Comparison of ENCODE assay signal across 33 cellular contexts in genomic region chrX:68872171-68872570, GRCh38.
"Had no signal": no experiment of that assay in that cellular context is flagged by ENCODE, and none has a peak within 500 bp of the region (broad histone marks: within the 10 kb centered on the region; RNA-seq: fewer than 3 reads in every experiment).

No MANE protein-coding gene starts in this region.

- H3K27me3 Mint-ChIP-seq: activated CD4-positive, alpha-beta T cell treated with anti-CD3 and anti-CD28 coated beads, Interleukin-2, amount 10 ng/mL, durations not matched to agents 24 days and 14 days; activated CD8-positive, alpha-beta T cell treated with anti-CD3 and anti-CD28 coated beads for 36 hours; activated naive CD4-positive, alpha-beta T cell treated with anti-CD3 and anti-CD28 coated beads, Interleukin-2, amount 50 U/mL, for 24 hours; activated naive CD8-positive, alpha-beta T cell treated with anti-CD3 and anti-CD28 coated beads, Interleukin-2, amount 10 ng/mL, durations not matched to agents 7 days and 5 days; activated T-helper 17 cell treated with anti-CD3 and anti-CD28 coated beads, Interleukin-2, amount 50 U/mL, for 72 hours; central memory CD8-positive, alpha-beta T cell; IgD-negative memory B cell had no signal

- H3K27me3 ChIP-seq: body of pancreas, MG63 had no signal

- ATAC-seq: activated CD8-positive, alpha-beta T cell treated with anti-CD3 and anti-CD28 coated beads for 36 hours; activated T-cell treated with anti-CD3 and anti-CD28 coated beads, Interleukin-2, amount 50 U/mL, for 72 hours; activated T-helper 17 cell treated with anti-CD3 and anti-CD28 coated beads, Interleukin-2, amount 50 U/mL, for 72 hours; body of pancreas; Panc1; Right ventricle myocardium inferior; SK-N-SH treated with all-trans-retinoic acid at 6 μM for 48 hours had no signal

- H3K9me3 ChIP-seq: ascending aorta, body of pancreas, MG63 had no signal

- FAIRE-seq: TTC549 had no signal

- H3K36me3 Mint-ChIP-seq: activated naive CD4-positive, alpha-beta T cell treated with anti-CD3 and anti-CD28 coated beads, Interleukin-2, amount 50 U/mL, for 24 hours; activated naive CD8-positive, alpha-beta T cell treated with anti-CD3 and anti-CD28 coated beads, Interleukin-2, amount 10 ng/mL, durations not matched to agents 7 days and 5 days; IgD-negative memory B cell had no signal

- H3K9me3 Mint-ChIP-seq: activated CD4-positive, alpha-beta T cell treated with anti-CD3 and anti-CD28 coated beads, Interleukin-2, amount 10 ng/mL, durations not matched to agents 24 days and 14 days; activated CD8-positive, alpha-beta T cell treated with anti-CD3 and anti-CD28 coated beads for 36 hours; activated naive CD4-positive, alpha-beta T cell treated with anti-CD3 and anti-CD28 coated beads, Interleukin-2, amount 50 U/mL, for 24 hours; activated naive CD8-positive, alpha-beta T cell treated with anti-CD3 and anti-CD28 coated beads, Interleukin-2, amount 10 ng/mL, durations not matched to agents 7 days and 5 days; activated T-cell treated with anti-CD3 and anti-CD28 coated beads, Interleukin-2, amount 50 U/mL, for 72 hours; activated T-helper 17 cell treated with anti-CD3 and anti-CD28 coated beads, Interleukin-2, amount 50 U/mL, for 72 hours; central memory CD8-positive, alpha-beta T cell; IgD-negative memory B cell had no signal

- DNase-seq: activated CD4-positive, alpha-beta T cell treated with anti-CD3 and anti-CD28 coated beads, Interleukin-2, amount 10 ng/mL, durations not matched to agents 24 days and 14 days; activated CD4-positive, alpha-beta T cell treated with anti-CD3 and anti-CD28 coated beads, Interleukin-2, amount 50 U/mL, for 4 hours; activated CD8-positive, alpha-beta T cell treated with anti-CD3 and anti-CD28 coated beads for 36 hours; activated effector memory CD4-positive, alpha-beta T cell treated with anti-CD3 and anti-CD28 coated beads, Interleukin-2, amount 50 U/mL, for 16 hours; activated naive CD4-positive, alpha-beta T cell; activated naive CD8-positive, alpha-beta T cell treated with anti-CD3 and anti-CD28 coated beads, Interleukin-2, amount 10 ng/mL, durations not matched to agents 7 days and 5 days; activated T-cell treated with anti-CD3 and anti-CD28 coated beads, Interleukin-2, amount 50 U/mL, for 1 hour; activated T-cell treated with anti-CD3 and anti-CD28 coated beads, Interleukin-2, amount 50 U/mL, for 72 hours; amygdala; Karpas-422; KBM-7; MG63; NCI-H1048; NCI-H1105 treated with DMSO at 0.1 percent for 48 hours; NCI-H1436; NCI-H1694; NCI-H1930; NCI-H2081 treated with DMSO at 0.1 percent for 48 hours; NCI-H345; NCI-H524 treated with DMSO at 0.1 percent for 48 hours; SIG-M5; SW 1271; T1000 had no signal

- H3K27ac ChIP-seq: ascending aorta, body of pancreas had no signal

- H3K4me1 ChIP-seq: ascending aorta had no signal

- H3K27ac Mint-ChIP-seq: activated CD4-positive, alpha-beta T cell treated with anti-CD3 and anti-CD28 coated beads, Interleukin-2, amount 10 ng/mL, durations not matched to agents 24 days and 14 days; activated CD8-positive, alpha-beta T cell treated with anti-CD3 and anti-CD28 coated beads for 36 hours; activated naive CD4-positive, alpha-beta T cell treated with anti-CD3 and anti-CD28 coated beads, Interleukin-2, amount 50 U/mL, for 24 hours; activated naive CD8-positive, alpha-beta T cell treated with anti-CD3 and anti-CD28 coated beads, Interleukin-2, amount 10 ng/mL, durations not matched to agents 7 days and 5 days; activated T-cell treated with anti-CD3 and anti-CD28 coated beads, Interleukin-2, amount 50 U/mL, for 72 hours; activated T-helper 17 cell treated with anti-CD3 and anti-CD28 coated beads, Interleukin-2, amount 50 U/mL, for 72 hours; IgD-negative memory B cell had no signal

- H3K4me3 ChIP-seq: ascending aorta, body of pancreas, MG63 had no signal

- H3K36me3 ChIP-seq: ascending aorta, MG63 had no signal

- H3K4me3 Mint-ChIP-seq: activated CD4-positive, alpha-beta T cell treated with anti-CD3 and anti-CD28 coated beads, Interleukin-2, amount 10 ng/mL, durations not matched to agents 24 days and 14 days; activated CD8-positive, alpha-beta T cell treated with anti-CD3 and anti-CD28 coated beads for 36 hours; activated naive CD4-positive, alpha-beta T cell treated with anti-CD3 and anti-CD28 coated beads, Interleukin-2, amount 50 U/mL, for 24 hours; activated naive CD8-positive, alpha-beta T cell treated with anti-CD3 and anti-CD28 coated beads, Interleukin-2, amount 10 ng/mL, durations not matched to agents 7 days and 5 days; activated T-cell treated with anti-CD3 and anti-CD28 coated beads, Interleukin-2, amount 50 U/mL, for 72 hours; activated T-helper 17 cell treated with anti-CD3 and anti-CD28 coated beads, Interleukin-2, amount 50 U/mL, for 72 hours; central memory CD8-positive, alpha-beta T cell; IgD-negative memory B cell had no signal
